Comparison of ENCODE assay signal across 15 cellular contexts in genomic region chr9:14687042-14687719, GRCh38. TPM values are rescaled to one million over a fixed set of nuclear protein-coding genes. Genes with fewer than 3 reads are reported as not detected.
DNase-seq lines count a peak whose midpoint lies in the region; ATAC-seq and TF ChIP-seq lines count a peak whose summit lies in the region.
"Had no signal": no experiment of that assay in that cellular context is flagged by ENCODE, and none has a peak within 500 bp of the region (broad histone marks: within the 10 kb centered on the region; RNA-seq: fewer than 3 reads in every experiment).

No MANE protein-coding gene starts in this region.

- CTCF ChIA-PET in AG04450 (lab: Charles Lee) = interaction anchor here (0.8 to 1.0 kb wide), 3 partner anchors 26 to 81 kb away, joined by 3 to 5 read pairs (median 3); no protein-coding TSS in a partner anchor

- H3K27me3 Mint-ChIP-seq in IgD-negative memory B cell (no peaks in the 10 kb centered on the region), memory B cell (no peaks in the 10 kb centered on the region)
- no peaks in the 10 kb centered on the region for H3K27me3 Mint-ChIP-seq in effector memory CD8-positive, alpha-beta T cell

- no peak for TF ChIP-seq CTCF in AG04450 (IDR thresholded peaks at IDR 0.05; ENCODE audit: low read depth, low read length)

- no peak overlapping the region for H3K27ac ChIP-seq in AG04450 (ENCODE audit: low read depth, low read length)
- H3K27ac ChIP-seq: BLaER1, SJCRH30, tibial nerve had no signal

- H3K27ac Mint-ChIP-seq in IgD-negative memory B cell = peak overlapping the region; percentile 48 to 89 (median 67)
- H3K27ac Mint-ChIP-seq in memory B cell = peak overlapping the region; percentile 98
- no peak overlapping the region for H3K27ac Mint-ChIP-seq in effector memory CD8-positive, alpha-beta T cell

- DNase-seq in AG04450 (ENCODE audit: low read depth, low spot score) (peak; percentile 23), brain pericyte (ENCODE audit: low read depth, low spot score) (peak; percentile 63), memory B cell (ENCODE audit: low spot score in 2 of 2) (no peak), SHP77 treated with DMSO at 0.1 percent for 48 hours (lab: John Stamatoyannopoulos, UW) (no peak), 8988T (no peak)
- no peak for DNase-seq in effector memory CD8-positive, alpha-beta T cell
- DNase-seq: GDM1, NCI-H1105 treated with DMSO at 0.1 percent for 48 hours, NCI-H526, SJCRH30, small intestine had no signal

- H3K36me3 Mint-ChIP-seq in IgD-negative memory B cell = peaks cover 5% of the 10 kb centered on the region
- peaks cover 28% of the 10 kb centered on the region for H3K36me3 Mint-ChIP-seq in memory B cell
- peaks cover 26% of the 10 kb centered on the region for H3K36me3 Mint-ChIP-seq in effector memory CD8-positive, alpha-beta T cell (ENCODE audit: insufficient read depth)

- no peak for ATAC-seq in memory B cell (ENCODE audit: low read depth)
- ATAC-seq in HG02938 (IDR thresholded peaks at IDR 0.05; ENCODE audit: unreplicated experiment) = no peak
- no peak for ATAC-seq in effector memory CD8-positive, alpha-beta T cell (replicated peaks)

- no peaks in the 10 kb centered on the region for H3K27me3 ChIP-seq in AG04450 (ENCODE audit: control insufficient read depth, insufficient read depth, low read length)
- H3K27me3 ChIP-seq: BLaER1, SJCRH30, tibial nerve had no signal

- H3K4me3 Mint-ChIP-seq in IgD-negative memory B cell (peak overlapping the region in 2 of 4 donors; percentile 22 to 72), memory B cell (no peak overlapping the region)
- H3K4me3 Mint-ChIP-seq in effector memory CD8-positive, alpha-beta T cell = no peak overlapping the region

- peaks cover 44 to 49% (median 45%) of the 10 kb centered on the region in 3 donors for H3K4me1 Mint-ChIP-seq in IgD-negative memory B cell
- H3K4me1 Mint-ChIP-seq in memory B cell = peaks cover 34% of the 10 kb centered on the region
- H3K4me1 Mint-ChIP-seq in effector memory CD8-positive, alpha-beta T cell (ENCODE audit: low read depth in 2 of 2) = peaks cover 15 to 34% of the 10 kb centered on the region in 2 donors

- no peaks in the 10 kb centered on the region for H3K9me3 ChIP-seq in AG04450 (ENCODE audit: control insufficient read depth, insufficient read depth, low read length)
- H3K9me3 ChIP-seq: SJCRH30, tibial nerve had no signal

- POLR2A ChIA-PET in AG04450 (lab: Yijun Ruan, JAX) = no interaction called here

- no peaks in the 10 kb centered on the region for H3K9me3 Mint-ChIP-seq in IgD-negative memory B cell
- no peaks in the 10 kb centered on the region for H3K9me3 Mint-ChIP-seq in memory B cell
- H3K9me3 Mint-ChIP-seq in effector memory CD8-positive, alpha-beta T cell = no peaks in the 10 kb centered on the region

- no peak overlapping the region for H3K4me3 ChIP-seq in AG04450 (ENCODE audit: low read depth, low read length)
- H3K4me3 ChIP-seq: BLaER1, SJCRH30, tibial nerve had no signal

RNA-seq across cellular contexts. Expression of gene ZDHHC21, which starts 6.1 kb away (rescaled TPM):
- polyA plus RNA-seq in AG04450 (2011; rRNA removed) = 4.7 and 6.6 TPM in 2 replicates
- polyA minus RNA-seq in AG04450 (2011; rRNA and poly(A)+ RNA removed) = 5.0 and 6.5 TPM in 2 replicates
- 4.0 TPM for polyA plus RNA-seq in IgD-negative memory B cell

RNA-seq across cellular contexts. Expression of gene CER1, which starts 35.4 kb away (rescaled TPM):
- polyA plus RNA-seq in AG04450 (2011; rRNA removed) (not detected in 2 replicates), IgD-negative memory B cell (not detected)
- polyA minus RNA-seq in AG04450 (2011; rRNA and poly(A)+ RNA removed) = not detected in 2 replicates

Comparison
In these comparisons a context has a peak if more than half of its experiments do, and no peak if none do; other contexts are left out.
1. DNase-seq: peak in AG04450 (single experiment) and brain pericyte (single experiment); none in memory B cell (0 of 2), SHP77 treated with DMSO at 0.1 percent for 48 hours (single experiment), effector memory CD8-positive, alpha-beta T cell (0 of 3) and 8988T (single experiment).
2. H3K27ac Mint-ChIP-seq: peak in IgD-negative memory B cell (3 of 3) and memory B cell (single experiment); none in effector memory CD8-positive, alpha-beta T cell (0 of 2).